In the genomic region with DNA sequence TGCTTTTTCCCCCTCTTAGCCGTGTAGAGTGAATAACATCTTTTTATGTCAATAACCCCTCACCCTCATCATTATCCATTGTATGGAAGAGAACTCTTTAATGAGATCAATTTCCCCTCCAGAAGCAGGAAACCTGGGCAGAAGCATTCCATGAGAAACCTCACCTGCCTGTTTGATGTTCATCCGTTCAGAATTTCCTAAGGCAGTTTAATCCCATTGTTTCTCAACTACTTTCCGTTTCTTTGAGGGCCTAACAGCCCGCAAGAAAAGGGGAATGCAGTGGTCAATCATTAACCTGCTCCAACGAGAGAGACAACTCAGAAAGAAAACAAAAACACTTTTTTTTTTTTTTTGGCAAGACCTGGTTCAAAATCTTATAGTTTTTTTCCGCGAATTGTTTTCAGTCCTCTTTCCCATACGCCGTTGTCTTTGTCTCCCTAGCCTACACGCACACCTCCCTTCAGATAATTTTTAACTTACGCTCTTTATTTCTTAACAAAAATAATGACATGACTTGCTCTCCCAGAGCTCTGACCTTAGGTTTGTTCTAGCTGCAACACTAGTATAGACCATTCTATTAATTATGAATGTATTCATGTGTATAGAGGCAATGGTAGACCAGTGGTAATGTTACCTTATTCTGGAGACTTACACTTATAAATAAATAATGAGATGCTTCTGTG, we compare ENCODE assay signal across 1 cellular context.
TF ChIP-seq lines count a peak whose summit lies in the region.

No MANE protein-coding gene starts in this region.

TF ChIP-seq in HCT116, 20 proteins besides CTCF, POLR2A, EP300 and RAD21 (continued from another document):
- TF ChIP-seq CBX3 (IDR thresholded peaks at IDR 0.05; ENCODE audit: low read depth): no peak
- TF ChIP-seq SP1 (IDR thresholded peaks at IDR 0.05; ENCODE audit: low read depth): peak; percentile 40
- no peak; the same call in 1 of the 2 replicates for TF ChIP-seq CEBPB (IDR thresholded peaks at IDR 0.05; ENCODE audit: low read depth)
- peak; percentile 31; the same call in 1 of the 2 replicates for TF ChIP-seq JUND (IDR thresholded peaks at IDR 0.05)
- TF ChIP-seq ATF3 (IDR thresholded peaks at IDR 0.05): no peak
- no peak for TF ChIP-seq EZH2phosphoT487 (IDR thresholded peaks at IDR 0.05; ENCODE audit: borderline replicate concordance)
